11 cellular contexts compared by ENCODE assay signal in genomic region chr2:139230881-139231280, GRCh38.
"Had no signal": no experiment of that assay in that cellular context is flagged by ENCODE, and none has a peak within 500 bp of the region (broad histone marks: within the 10 kb centered on the region; RNA-seq: fewer than 3 reads in every experiment).

No MANE protein-coding gene starts in this region.

- H3K27ac ChIP-seq: GM23248 had no signal

- H3K36me3 ChIP-seq: HAP-1 had no signal

- FAIRE-seq: H1, H54 had no signal

- H3K4me3 ChIP-seq: GM23248, GM23338, HAP-1 had no signal

- H2AFZ ChIP-seq: GM23248, GM23338 had no signal

- H3K4me2 ChIP-seq: GM23338 had no signal

- DNase-seq: GM23248, GOT3, H7, H9, HCEC 1CT, HFFc6 had no signal

- ATAC-seq: GM23338, HCT116 had no signal

- H3K9ac ChIP-seq: GM23248 had no signal

- H3K9me3 ChIP-seq: HAP-1 had no signal

- H3K4me1 ChIP-seq: HAP-1 had no signal
